Comparison of ENCODE assay signal across 19 cellular contexts in genomic region chr11:44167047-44167446, GRCh38.
"Had no signal": no experiment of that assay in that cellular context is flagged by ENCODE, and none has a peak within 500 bp of the region (broad histone marks: within the 10 kb centered on the region; RNA-seq: fewer than 3 reads in every experiment).

No MANE protein-coding gene starts in this region.

- H3K27me3 ChIP-seq: dorsolateral prefrontal cortex, neural progenitor cell, ovary, right atrium auricular region, suprapubic skin, thyroid gland, upper lobe of left lung, uterus had no signal

- H3K9ac ChIP-seq: neural progenitor cell had no signal

- DNase-seq: cortex of kidney; dorsolateral prefrontal cortex; effector CD8-positive, alpha-beta T cell; foreskin melanocyte; head of caudate nucleus; hippocampal formation; kidney glomerular epithelial cell; lower lobe of right lung; nucleus accumbens; ovary; stimulated activated CD4-positive, alpha-beta T cell treated with anti-CD3 and anti-CD28 coated beads, Interleukin-2, amount 100 ng/mL, for 48 hours; stimulated activated naive CD8-positive, alpha-beta T cell treated with anti-CD3 and anti-CD28 coated beads, Interleukin-15, Interleukin-2, amounts not matched to agents 100 U/mL and 50 U/mL, for 24 hours; thyroid gland; upper lobe of left lung; uterus had no signal

- H2AFZ ChIP-seq: neural progenitor cell had no signal

- H3K4me2 ChIP-seq: neural progenitor cell, smooth muscle cell had no signal

- H3K36me3 ChIP-seq: neural progenitor cell, ovary, thyroid gland, uterus had no signal

- H3K9me3 ChIP-seq: lower lobe of right lung, ovary, right atrium auricular region, suprapubic skin, thyroid gland, upper lobe of left lung, uterus had no signal

- H3K4me1 ChIP-seq: lower lobe of right lung, neural progenitor cell, right atrium auricular region, suprapubic skin, thyroid gland, upper lobe of left lung, uterus had no signal

- H3K27ac ChIP-seq: dorsolateral prefrontal cortex, lower lobe of right lung, neural progenitor cell, ovary, right atrium auricular region, suprapubic skin, thyroid gland, upper lobe of left lung, uterus had no signal

- H3K4me3 ChIP-seq: dorsolateral prefrontal cortex, lower lobe of right lung, neural progenitor cell, ovary, right atrium auricular region, smooth muscle cell, suprapubic skin, thyroid gland, upper lobe of left lung, uterus had no signal
